Comparison of ENCODE assay signal across 25 cellular contexts in the genomic region with DNA sequence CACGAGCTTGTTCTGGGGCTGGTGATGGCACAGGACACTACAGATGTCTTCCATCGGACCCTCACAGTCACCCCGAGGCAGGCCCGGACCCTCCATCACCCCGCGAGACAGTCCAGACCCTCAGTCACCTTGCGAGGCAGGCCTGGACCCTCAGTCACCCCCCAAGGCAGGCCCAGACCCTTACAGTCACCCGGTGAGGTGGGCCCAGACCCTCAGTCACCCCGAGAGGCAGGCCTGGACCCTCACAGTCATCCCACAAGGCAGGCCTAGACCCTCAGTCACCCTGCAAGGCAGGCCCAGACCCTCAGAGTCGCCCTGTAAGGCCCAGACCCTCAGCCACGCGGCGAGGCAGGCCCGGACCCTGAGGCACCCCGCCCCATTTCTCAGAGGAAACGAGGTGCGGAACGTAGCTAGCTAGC.
"Had no signal": no experiment of that assay in that cellular context is flagged by ENCODE, and none has a peak within 500 bp of the region (broad histone marks: within the 10 kb centered on the region; RNA-seq: fewer than 3 reads in every experiment).

No MANE protein-coding gene starts in this region.

- DNase-seq: activated CD4-positive, alpha-beta memory T cell treated with anti-CD3 and anti-CD28 coated beads, Interleukin-2, amount 10 ng/mL, durations not matched to agents 7 days and 5 days; activated CD4-positive, alpha-beta T cell treated with anti-CD3 and anti-CD28 coated beads for 1 hour; activated CD4-positive, alpha-beta T cell treated with anti-CD3 and anti-CD28 coated beads, Interleukin-2, amount 10 ng/mL, durations not matched to agents 7 days and 5 days; activated CD8-positive, alpha-beta memory T cell treated with anti-CD3 and anti-CD28 coated beads, Interleukin-2, amount 50 U/mL, for 48 hours; activated T-cell treated with anti-CD3 and anti-CD28 coated beads, Interleukin-2, amount 50 U/mL, for 24 hours; anterior cingulate cortex; effector memory CD8-positive, alpha-beta T cell; foreskin fibroblast; mammary epithelial cell; naive thymus-derived CD4-positive, alpha-beta T cell; nucleus accumbens; stimulated activated CD4-positive, alpha-beta T cell treated with anti-CD3 and anti-CD28 coated beads, Interleukin-12 subunit alpha, Interleukin-12 subunit beta, amount 100 ng/mL, for 4 hours; stimulated activated CD4-positive, alpha-beta T cell treated with anti-CD3 and anti-CD28 coated beads, Interleukin-4, amount 100 ng/mL, for 1 hour; stimulated activated naive CD8-positive, alpha-beta T cell treated with anti-CD3 and anti-CD28 coated beads, Interleukin-15, Interleukin-2, amounts not matched to agents 100 U/mL and 50 U/mL, for 24 hours; T-helper 17 cell; T1000 had no signal

- H3K4me1 Mint-ChIP-seq: activated CD4-positive, alpha-beta memory T cell treated with anti-CD3 and anti-CD28 coated beads, Interleukin-2, amount 10 ng/mL, durations not matched to agents 7 days and 5 days; activated CD4-positive, alpha-beta T cell treated with anti-CD3 and anti-CD28 coated beads, Interleukin-2, amount 10 ng/mL, durations not matched to agents 7 days and 5 days had no signal

- H3K27ac Mint-ChIP-seq: activated CD4-positive, alpha-beta memory T cell treated with anti-CD3 and anti-CD28 coated beads, Interleukin-2, amount 10 ng/mL, durations not matched to agents 7 days and 5 days; activated CD4-positive, alpha-beta T cell treated with anti-CD3 and anti-CD28 coated beads, Interleukin-2, amount 10 ng/mL, durations not matched to agents 7 days and 5 days; activated naive CD8-positive, alpha-beta T cell; activated T-cell treated with anti-CD3 and anti-CD28 coated beads, Interleukin-2, amount 50 U/mL, for 24 hours; effector memory CD8-positive, alpha-beta T cell; naive thymus-derived CD4-positive, alpha-beta T cell; T-helper 17 cell; type B pancreatic cell had no signal

- H3K27me3 Mint-ChIP-seq: activated CD4-positive, alpha-beta memory T cell treated with anti-CD3 and anti-CD28 coated beads, Interleukin-2, amount 10 ng/mL, durations not matched to agents 7 days and 5 days; activated CD4-positive, alpha-beta T cell treated with anti-CD3 and anti-CD28 coated beads, Interleukin-2, amount 10 ng/mL, durations not matched to agents 7 days and 5 days; activated naive CD8-positive, alpha-beta T cell; activated T-cell treated with anti-CD3 and anti-CD28 coated beads, Interleukin-2, amount 50 U/mL, for 24 hours; effector memory CD8-positive, alpha-beta T cell; naive thymus-derived CD4-positive, alpha-beta T cell; T-helper 17 cell had no signal

- H3K27me3 ChIP-seq: body of pancreas, right atrium auricular region, vagina had no signal

- H3K27ac ChIP-seq: body of pancreas, coronary artery, heart left ventricle, parathyroid adenoma, right atrium auricular region, thoracic aorta, vagina had no signal

- ATAC-seq: body of pancreas; effector memory CD8-positive, alpha-beta T cell; heart left ventricle; naive thymus-derived CD4-positive, alpha-beta T cell; stimulated activated naive CD8-positive, alpha-beta T cell treated with anti-CD3 and anti-CD28 coated beads, Interleukin-15, Interleukin-2, amounts not matched to agents 100 U/mL and 50 U/mL, for 24 hours; T-helper 17 cell had no signal

- H3K4me1 ChIP-seq: body of pancreas, parathyroid adenoma, right atrium auricular region, vagina had no signal

- H3K4me3 Mint-ChIP-seq: activated CD4-positive, alpha-beta memory T cell treated with anti-CD3 and anti-CD28 coated beads, Interleukin-2, amount 10 ng/mL, durations not matched to agents 7 days and 5 days; activated CD4-positive, alpha-beta T cell treated with anti-CD3 and anti-CD28 coated beads, Interleukin-2, amount 10 ng/mL, durations not matched to agents 7 days and 5 days; activated naive CD8-positive, alpha-beta T cell; activated T-cell treated with anti-CD3 and anti-CD28 coated beads, Interleukin-2, amount 50 U/mL, for 24 hours; effector memory CD8-positive, alpha-beta T cell; naive thymus-derived CD4-positive, alpha-beta T cell; T-helper 17 cell; type B pancreatic cell had no signal

- H3K9me3 ChIP-seq: body of pancreas, heart left ventricle, right atrium auricular region, thoracic aorta, vagina had no signal

- H3K9me3 Mint-ChIP-seq: activated CD4-positive, alpha-beta memory T cell treated with anti-CD3 and anti-CD28 coated beads, Interleukin-2, amount 10 ng/mL, durations not matched to agents 7 days and 5 days; activated T-cell treated with anti-CD3 and anti-CD28 coated beads, Interleukin-2, amount 50 U/mL, for 24 hours; effector memory CD8-positive, alpha-beta T cell; type B pancreatic cell had no signal

- H2AFZ ChIP-seq: parathyroid adenoma had no signal

- H3K9ac ChIP-seq: parathyroid adenoma had no signal

- H3K36me3 ChIP-seq: thoracic aorta, vagina had no signal

- H3K79me2 ChIP-seq: parathyroid adenoma had no signal

- H3K4me3 ChIP-seq: body of pancreas, coronary artery, heart left ventricle, right atrium auricular region, thoracic aorta, vagina had no signal
